Comparison of ENCODE assay signal across 30 cellular contexts in the genomic region with DNA sequence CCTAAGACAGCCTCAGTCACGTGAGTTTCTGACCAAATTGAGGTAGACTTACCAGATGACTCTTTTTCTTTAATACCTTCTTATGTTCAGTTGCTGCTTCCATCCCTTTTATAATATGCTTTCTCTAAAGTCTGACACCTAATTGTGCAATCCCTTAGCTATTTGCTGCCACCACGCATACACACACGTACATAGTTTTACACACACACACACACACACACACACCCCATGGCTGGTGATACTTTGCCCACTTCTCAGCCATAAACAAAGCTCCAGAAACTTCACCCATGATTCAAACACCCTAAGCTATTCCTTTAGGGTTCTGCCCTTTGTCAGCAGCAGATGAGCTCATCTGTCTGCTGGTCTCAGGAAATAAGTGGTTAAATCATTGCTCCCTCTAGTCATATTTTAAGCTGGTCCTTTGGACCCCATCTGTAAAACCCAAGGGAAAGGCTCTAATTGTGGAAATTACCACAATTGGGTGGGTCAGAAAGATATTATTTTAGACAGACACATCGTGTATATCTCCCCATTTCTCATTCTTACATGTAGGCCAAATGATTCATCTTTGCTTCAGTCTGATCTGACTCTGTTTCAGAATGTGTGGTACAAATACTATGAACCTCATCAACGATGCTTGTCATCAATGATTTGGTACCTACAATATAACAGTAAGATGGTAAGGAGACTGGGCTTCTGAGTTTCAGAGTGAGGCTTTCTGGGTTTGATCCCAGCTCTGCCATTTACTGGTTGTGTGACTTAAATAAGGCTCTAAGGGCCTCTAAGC.
DNase-seq lines count a peak whose midpoint lies in the region; ATAC-seq and TF ChIP-seq lines count a peak whose summit lies in the region.
"Had no signal": no experiment of that assay in that cellular context is flagged by ENCODE, and none has a peak within 500 bp of the region (broad histone marks: within the 10 kb centered on the region; RNA-seq: fewer than 3 reads in every experiment).

No MANE protein-coding gene starts in this region.

- no peak overlapping the region for H3K4me3 Mint-ChIP-seq in stimulated activated effector memory CD8-positive, alpha-beta T cell treated with anti-CD3 and anti-CD28 coated beads, Interleukin-12 subunit alpha, Interleukin-12 subunit beta, amount 100 ng/mL, for 72 hours
- H3K4me3 Mint-ChIP-seq: brain; nephron progenitor cell; stimulated activated naive CD8-positive, alpha-beta T cell treated with anti-CD3 and anti-CD28 coated beads, Interleukin-15, Interleukin-2, amounts not matched to agents 100 ng/mL and 50 ng/mL, for 24 hours; T-helper 2 cell treated with Interferon-gamma antibody and Interleukin-4, amounts not matched to agents 5 μg/mL and 100 μg/mL, for 36 hours had no signal

- ATAC-seq in stimulated activated effector memory CD8-positive, alpha-beta T cell treated with anti-CD3 and anti-CD28 coated beads, Interleukin-12 subunit alpha, Interleukin-12 subunit beta, amount 100 ng/mL, for 72 hours: peak; percentile 68
- ATAC-seq: activated naive CD4-positive, alpha-beta T cell treated with anti-CD3 and anti-CD28 coated beads, Interleukin-2, amount 50 U/mL, for 72 hours; esophagus mucosa; lower lobe of right lung; pancreas; right cardiac atrium had no signal

- peak; percentile 6 for DNase-seq in GM03348 (ENCODE audit: low spot score)
- DNase-seq in adipocyte (ENCODE audit: low read depth): peak; percentile 10
- peak; percentile 37 for DNase-seq in fibroblast of mammary gland (ENCODE audit: low read depth)
- DNase-seq in stimulated activated effector memory CD8-positive, alpha-beta T cell treated with anti-CD3 and anti-CD28 coated beads, Interleukin-12 subunit alpha, Interleukin-12 subunit beta, amount 100 ng/mL, for 72 hours (ENCODE audit: low spot score in 2 of 2): no peak
- no peak for DNase-seq in activated CD4-positive, CD25-positive, alpha-beta regulatory T cell treated with anti-CD3 and anti-CD28 coated beads, Interleukin-2, amount 50 U/mL, for 72 hours
- DNase-seq in OCI-M2 (lab: John Stamatoyannopoulos, UW; ENCODE audit: unreplicated experiment): no peak
- DNase-seq in lower leg skin (ENCODE audit: low spot score in 2 of 2): no peak
- DNase-seq: activated CD4-positive, alpha-beta T cell treated with anti-CD3 and anti-CD28 coated beads, Interleukin-2, amount 50 U/mL, for 1 hour; DMS53; effector CD8-positive, alpha-beta T cell; glutamatergic neuron; H7; Kasumi-1; kidney; lower lobe of right lung; NCI-H1048; NCI-H1930; NCI-H2227 treated with DMSO at 0.1 percent for 48 hours; NCI-H82; nephron progenitor cell; pancreas; right cardiac atrium; SK-N-SH had no signal

- TF ChIP-seq POLR2A in lower leg skin (IDR thresholded peaks at IDR 0.05): no peak

- intact Hi-C loops in lower leg skin (cut with DNase I; ENCODE audit: low total_unique reads): no loop called here

- no peak overlapping the region for H3K4me3 ChIP-seq in adipocyte (ENCODE audit: low read length)
- H3K4me3 ChIP-seq in fibroblast of mammary gland (ENCODE audit: control insufficient read depth, low read depth, low read length): no peak overlapping the region
- no peak overlapping the region for H3K4me3 ChIP-seq in lower leg skin (ENCODE audit: low read depth, poor library complexity, severe bottlenecking)
- H3K4me3 ChIP-seq: lower lobe of right lung, pancreas, tibial nerve had no signal

- H3K9me3 ChIP-seq in adipocyte (ENCODE audit: control insufficient read depth, low read length): no peaks in the 10 kb centered on the region
- H3K9me3 ChIP-seq: lower lobe of right lung, pancreas, SK-N-SH, tibial nerve had no signal

- H3K9ac ChIP-seq in adipocyte (ENCODE audit: low read length): no peak overlapping the region
- H3K9ac ChIP-seq: SK-N-SH had no signal

- H3K4me1 ChIP-seq in adipocyte (ENCODE audit: control insufficient read depth, insufficient read depth, low read length): no peaks in the 10 kb centered on the region
- H3K4me1 ChIP-seq: lower lobe of right lung, pancreas, tibial nerve had no signal

- TF ChIP-seq CTCF in fibroblast of mammary gland (conservative IDR thresholded peaks at IDR 0.05; ENCODE audit: control insufficient read depth, insufficient read depth, low read depth, low read length): no peak
- TF ChIP-seq CTCF in lower leg skin (IDR thresholded peaks at IDR 0.05): no peak

- no peaks in the 10 kb centered on the region for H3K36me3 ChIP-seq in adipocyte (ENCODE audit: control insufficient read depth, insufficient read depth, low read length, severe bottlenecking)
- H3K36me3 ChIP-seq: lower lobe of right lung, pancreas, tibial nerve had no signal

- H3K4me1 Mint-ChIP-seq in stimulated activated effector memory CD8-positive, alpha-beta T cell treated with anti-CD3 and anti-CD28 coated beads, Interleukin-12 subunit alpha, Interleukin-12 subunit beta, amount 100 ng/mL, for 72 hours: no peaks in the 10 kb centered on the region
- H3K4me1 Mint-ChIP-seq: nephron progenitor cell had no signal

- H3K27ac Mint-ChIP-seq in stimulated activated effector memory CD8-positive, alpha-beta T cell treated with anti-CD3 and anti-CD28 coated beads, Interleukin-12 subunit alpha, Interleukin-12 subunit beta, amount 100 ng/mL, for 72 hours: no peak overlapping the region
- H3K27ac Mint-ChIP-seq: activated naive CD4-positive, alpha-beta T cell treated with anti-CD3 and anti-CD28 coated beads, Interleukin-2, amount 50 U/mL, for 72 hours; activated T-helper 2 cell treated with anti-CD3 and anti-CD28 coated beads, Interferon-gamma antibody, Interleukin-2, Interleukin-4, amounts not matched to agents 10 μg/mL and 5 μg/mL and 100 μg/mL, durations not matched to agents 14 hours and 24 hours and 36 hours; brain; nephron progenitor cell; stimulated activated naive CD8-positive, alpha-beta T cell treated with anti-CD3 and anti-CD28 coated beads, Interleukin-15, Interleukin-2, amounts not matched to agents 100 ng/mL and 50 ng/mL, for 24 hours; T-helper 2 cell treated with Interferon-gamma antibody and Interleukin-4, amounts not matched to agents 5 μg/mL and 100 μg/mL, for 36 hours had no signal

- H3K27me3 ChIP-seq in adipocyte (replicated peaks; ENCODE audit: control insufficient read depth, insufficient read depth, low read length): no peaks in the 10 kb centered on the region
- H3K27me3 ChIP-seq: pancreas, tibial nerve had no signal

- WGBS in lower leg skin, 2 donors: 77 to 81% methylated on average over 5 of the region's 5 CpGs

- H3K36me3 Mint-ChIP-seq in stimulated activated effector memory CD8-positive, alpha-beta T cell treated with anti-CD3 and anti-CD28 coated beads, Interleukin-12 subunit alpha, Interleukin-12 subunit beta, amount 100 ng/mL, for 72 hours: no peaks in the 10 kb centered on the region
- H3K36me3 Mint-ChIP-seq: activated naive CD4-positive, alpha-beta T cell treated with anti-CD3 and anti-CD28 coated beads, Interleukin-2, amount 50 U/mL, for 72 hours; brain had no signal

- H3K9me3 Mint-ChIP-seq in stimulated activated effector memory CD8-positive, alpha-beta T cell treated with anti-CD3 and anti-CD28 coated beads, Interleukin-12 subunit alpha, Interleukin-12 subunit beta, amount 100 ng/mL, for 72 hours: peaks cover 2% of the 10 kb centered on the region
- H3K9me3 Mint-ChIP-seq: activated naive CD4-positive, alpha-beta T cell treated with anti-CD3 and anti-CD28 coated beads, Interleukin-2, amount 50 U/mL, for 72 hours; activated T-helper 2 cell treated with anti-CD3 and anti-CD28 coated beads, Interferon-gamma antibody, Interleukin-2, Interleukin-4, amounts not matched to agents 10 μg/mL and 5 μg/mL and 100 μg/mL, durations not matched to agents 14 hours and 24 hours and 36 hours; brain; nephron progenitor cell; stimulated activated naive CD8-positive, alpha-beta T cell treated with anti-CD3 and anti-CD28 coated beads, Interleukin-15, Interleukin-2, amounts not matched to agents 100 ng/mL and 50 ng/mL, for 24 hours; T-helper 2 cell treated with Interferon-gamma antibody and Interleukin-4, amounts not matched to agents 5 μg/mL and 100 μg/mL, for 36 hours had no signal

Comparison
In these comparisons a context has a peak if more than half of its experiments do, and no peak if none do; other contexts are left out.
1. DNase-seq: peak in GM03348 (single experiment), adipocyte (single experiment) and fibroblast of mammary gland (single experiment); none in stimulated activated effector memory CD8-positive, alpha-beta T cell treated with anti-CD3 and anti-CD28 coated beads, Interleukin-12 subunit alpha, Interleukin-12 subunit beta, amount 100 ng/mL, for 72 hours (0 of 2), activated CD4-positive, CD25-positive, alpha-beta regulatory T cell treated with anti-CD3 and anti-CD28 coated beads, Interleukin-2, amount 50 U/mL, for 72 hours (single experiment), OCI-M2 (single experiment) and lower leg skin (0 of 2).